ENCODE assay signal across 19 cellular contexts in the genomic region with DNA sequence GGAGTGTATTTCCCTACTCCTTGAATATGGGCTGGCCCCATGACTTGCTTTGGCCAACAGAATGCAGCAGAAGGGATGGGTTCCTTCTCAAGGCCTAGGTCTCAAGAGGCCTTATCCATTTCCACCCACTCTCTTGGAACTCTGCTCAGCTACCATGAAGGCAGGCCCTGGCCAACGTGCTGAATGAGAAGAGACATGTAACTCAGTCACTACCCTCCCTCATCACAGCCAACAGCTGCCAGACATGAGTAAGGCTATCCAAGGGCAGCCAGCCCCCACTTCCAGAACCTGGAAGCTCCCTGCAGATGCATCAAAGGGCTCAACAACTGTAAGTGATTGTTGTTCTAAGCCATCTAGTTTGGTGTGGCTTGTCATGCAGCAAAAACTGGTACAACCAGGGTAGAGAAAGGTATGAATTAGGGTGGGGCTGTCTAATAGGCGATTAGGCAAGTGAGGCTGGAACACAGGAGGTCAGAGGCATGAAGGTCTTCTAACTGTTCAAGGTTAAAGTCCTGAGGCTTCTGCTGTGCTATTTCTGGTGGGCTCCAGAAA. TPM values are rescaled to one million over a fixed set of nuclear protein-coding genes. Genes with fewer than 3 reads are reported as not detected.
DNase-seq lines count a peak whose midpoint lies in the region; ATAC-seq, FAIRE-seq and TF ChIP-seq lines count a peak whose summit lies in the region.
"Had no signal": no experiment of that assay in that cellular context is flagged by ENCODE, and none has a peak within 500 bp of the region (broad histone marks: within the 10 kb centered on the region; RNA-seq: fewer than 3 reads in every experiment).

No MANE protein-coding gene starts in this region.

- ATAC-seq in SK-N-SH treated with all-trans-retinoic acid at 6 μM for 48 hours (no peak), GM21619 (IDR thresholded peaks at IDR 0.05; ENCODE audit: unreplicated experiment) (no peak)
- ATAC-seq: PC-3 had no signal

- no peaks in the 10 kb centered on the region for H3K9me2 ChIP-seq in SK-N-SH

- H3F3A ChIP-seq in SK-N-SH (replicated peaks; ENCODE audit: insufficient read depth) = peaks cover 22% of the 10 kb centered on the region

- no peak overlapping the region for H3K4me2 ChIP-seq in SK-N-SH

- H3K9me3 ChIP-seq in SK-N-SH (no peaks in the 10 kb centered on the region), MG63 (no peaks in the 10 kb centered on the region), esophagus muscularis mucosa (no peaks in the 10 kb centered on the region), small intestine (ENCODE audit: control insufficient read depth, low read depth) (no peaks in the 10 kb centered on the region)

- no peak for TF ChIP-seq EP300 in SK-N-SH (IDR thresholded peaks at IDR 0.05; ENCODE audit: borderline replicate concordance in 1 of 2, low read depth in 1 of 2, low read length in 1 of 2)
- no peak for TF ChIP-seq EP300 in esophagus muscularis mucosa (IDR thresholded peaks at IDR 0.05)

- no peaks in the 10 kb centered on the region for H3K27me3 ChIP-seq in SK-N-SH (ENCODE audit: insufficient read depth)
- H3K27me3 ChIP-seq in MG63 = no peaks in the 10 kb centered on the region
- H3K27me3 ChIP-seq in esophagus muscularis mucosa = peaks cover 0 to 6% (median 0%) of the 10 kb centered on the region in 4 donors
- no peaks in the 10 kb centered on the region for H3K27me3 ChIP-seq in small intestine (ENCODE audit: control insufficient read depth in 2 of 2, insufficient read depth in 2 of 2, low read length in 2 of 2)

- CTCF ChIA-PET in SK-N-SH (lab: Yijun Ruan, JAX) = interaction anchor here (0.6 to 1.3 kb wide), 2 partner anchors 90 to 406 kb away, joined by 4 to 6 read pairs; no protein-coding TSS in a partner anchor

- H3K4me1 ChIP-seq in SK-N-SH (ENCODE audit: control insufficient read depth in 1 of 2, insufficient read depth in 2 of 2, low read depth in 1 of 2, low read length in 1 of 2) (peaks cover 6 to 12% of the 10 kb centered on the region in 2 experiments; a peak in 1 of 4 replicates), esophagus muscularis mucosa (peaks cover 44 to 82% (median 80%) of the 10 kb centered on the region in 4 donors), small intestine (ENCODE audit: control insufficient read depth in 2 of 2, insufficient read depth in 1 of 2, low read depth in 1 of 2, low read length in 1 of 2) (no peaks in the 10 kb centered on the region)

- H3K36me3 ChIP-seq in SK-N-SH (replicated peaks in 1 of 2; ENCODE audit: control insufficient read depth in 1 of 2, insufficient read depth in 2 of 2, low read length in 1 of 2) (peaks cover 0 to 3% of the 10 kb centered on the region in 2 experiments), MG63 (peaks cover 12% of the 10 kb centered on the region), esophagus muscularis mucosa (no peaks in the 10 kb centered on the region), small intestine (ENCODE audit: control insufficient read depth in 2 of 2, insufficient read depth in 2 of 2, low read length in 2 of 2) (no peaks in the 10 kb centered on the region)

- no peak overlapping the region for H3K4me3 ChIP-seq in SK-N-SH (ENCODE audit: low read depth in 2 of 2, low read length in 1 of 2)
- H3K4me3 ChIP-seq in MG63 = no peak overlapping the region
- H3K4me3 ChIP-seq in esophagus muscularis mucosa = no peak overlapping the region
- H3K4me3 ChIP-seq in small intestine (ENCODE audit: low read depth in 1 of 2, low read length in 2 of 2) = no peak overlapping the region

- no peak overlapping the region for H3K9ac ChIP-seq in SK-N-SH

- 95% methylated on average over 2 of the region's 2 CpGs for WGBS in SK-N-SH (ENCODE audit: low lambda C conversion rate)
- 70% methylated on average over 2 of the region's 2 CpGs for WGBS in esophagus muscularis mucosa
- WGBS in small intestine, 3 donors = 21 to 70% (median 51%) methylated on average over 2 of the region's 2 CpGs

- TF ChIP-seq CTCF in SK-N-SH (IDR thresholded peaks at IDR 0.05) = no peak
- TF ChIP-seq CTCF in esophagus muscularis mucosa (IDR thresholded peaks at IDR 0.05) = no peak

- no peak for TF ChIP-seq POLR2A in esophagus muscularis mucosa (IDR thresholded peaks at IDR 0.05; ENCODE audit: low read depth)

- DNase-seq in SK-N-SH = no peak
- DNase-seq in MG63 = peak; percentile 54
- no peak for DNase-seq in esophagus muscularis mucosa (ENCODE audit: extremely low spot score)
- DNase-seq in small intestine = peak; percentile 31
- no peak for DNase-seq in retina
- no peak for DNase-seq in SHP77 treated with DMSO at 0.1 percent for 48 hours (lab: John Stamatoyannopoulos, UW)
- DNase-seq: 8988T; activated CD8-positive, alpha-beta memory T cell treated with anti-CD3 and anti-CD28 coated beads for 24 hours; activated gamma-delta T cell treated with Interleukin-2 at 50 U/mL for 16 hours; activated T-cell treated with anti-CD3 and anti-CD28 coated beads, Interleukin-2, amount 50 U/mL, for 24 hours; cortex of kidney; islet precursor cell; MM.1S; NCI-H1417; NCI-H510A; PC-3; trophoblast cell had no signal

- H3K27ac ChIP-seq in SK-N-SH (ENCODE audit: low read depth in 2 of 2, low read length in 1 of 2) = no peak overlapping the region
- H3K27ac ChIP-seq in esophagus muscularis mucosa (replicated peaks in 1 of 4) = peak overlapping the region in 3 of 4 donors; percentile 17 to 91 (median 37)
- no peak overlapping the region for H3K27ac ChIP-seq in small intestine (ENCODE audit: low read depth in 1 of 2, low read length in 1 of 2)

- POLR2A ChIA-PET in SK-N-SH (lab: Yijun Ruan, JAX) = no interaction called here

- no peak for TF ChIP-seq RAD21 in SK-N-SH (IDR thresholded peaks at IDR 0.05; ENCODE audit: low read length)

- no peak overlapping the region for H2AFZ ChIP-seq in SK-N-SH (ENCODE audit: low read depth)

- no peaks in the 10 kb centered on the region for H3K79me2 ChIP-seq in SK-N-SH (ENCODE audit: insufficient read depth)

- intact Hi-C loops in esophagus muscularis mucosa (cut with DNase I) = no loop called here

- no peaks in the 10 kb centered on the region for H4K20me1 ChIP-seq in SK-N-SH (ENCODE audit: insufficient read depth)

- no peak for FAIRE-seq in small intestine (lab: Jason Lieb, UNC)

TF ChIP-seq in SK-N-SH treated with all-trans-retinoic acid at 6 μM for 48 hours, 23 proteins besides CTCF, POLR2A, EP300 and RAD21:
- TF ChIP-seq ESRRG (CRISPR knock-in tag; IDR thresholded peaks at IDR 0.05) = no peak

RNA-seq across cellular contexts. Expression of gene RASL11A, which starts 1.4 kb away (rescaled TPM):
- 1.2 and 2.7 TPM in 2 replicates for polyA plus RNA-seq in SK-N-SH (2012; rRNA removed)
- 1.2 and 1.6 TPM in 2 replicates for polyA plus RNA-seq in SK-N-SH (2012; cell fraction: cytosol; rRNA removed)
- 1.9 and 2.0 TPM in 2 replicates for polyA plus RNA-seq in SK-N-SH (2012; cell fraction: nucleus; rRNA removed)
- 19.9 and 25.8 TPM in 2 replicates for total RNA-seq in MG63 (2014; rRNA removed; shearing (Covaris generic); ENCODE audit: low replicate concordance)
- total RNA-seq in esophagus muscularis mucosa = 10 to 100 TPM; 11.2 to 98.9 (median 41.1) TPM
- 10 to 100 TPM; 32.1 to 46.7 (median 37.6) TPM for polyA plus RNA-seq in small intestine

RNA-seq across cellular contexts. Expression of gene RPL21, which starts 17.8 kb away (rescaled TPM):
- 1,261 and 1,610 TPM in 2 replicates for polyA plus RNA-seq in SK-N-SH (2012; rRNA removed)
- 2,029 and 2,591 TPM in 2 replicates for polyA plus RNA-seq in SK-N-SH (2012; cell fraction: cytosol; rRNA removed)
- polyA plus RNA-seq in SK-N-SH (2012; cell fraction: nucleus; rRNA removed) = 305 and 380 TPM in 2 replicates
- 1,701 and 2,215 TPM in 2 replicates for total RNA-seq in MG63 (2014; rRNA removed; shearing (Covaris generic); ENCODE audit: low replicate concordance)
- 1,000 to 10,000 TPM in 2 of 4 donors, 100 to 1,000 TPM in 2; 432 to 1,374 (median 1,046) TPM for total RNA-seq in esophagus muscularis mucosa
- polyA plus RNA-seq in small intestine = 1,000 to 10,000 TPM in 2 of 3 donors, 100 to 1,000 TPM in 1; 815 to 1,928 (median 1,687) TPM

Comparison
In these comparisons a context has a peak if more than half of its experiments do, and no peak if none do; other contexts are left out.
1. DNase-seq: peak in MG63 (single experiment) and small intestine (single experiment); none in SK-N-SH (single experiment), esophagus muscularis mucosa (single experiment), retina (single experiment) and SHP77 treated with DMSO at 0.1 percent for 48 hours (single experiment).
2. H3K27ac ChIP-seq: peak in esophagus muscularis mucosa (3 of 4); none in SK-N-SH (0 of 2) and small intestine (0 of 2).